In genomic region chr12:96044017-96044985, GRCh38 we compare ENCODE assay signal across 12 cellular contexts. TPM values are rescaled to one million over a fixed set of nuclear protein-coding genes. Genes with fewer than 3 reads are reported as not detected.
DNase-seq lines count a peak whose midpoint lies in the region; ATAC-seq and TF ChIP-seq lines count a peak whose summit lies in the region.
"Had no signal": no experiment of that assay in that cellular context is flagged by ENCODE, and none has a peak within 500 bp of the region (broad histone marks: within the 10 kb centered on the region; RNA-seq: fewer than 3 reads in every experiment).

No MANE protein-coding gene starts in this region.

- H2AFZ ChIP-seq in smooth muscle cell (ENCODE audit: low read depth) = no peak overlapping the region
- H2AFZ ChIP-seq: parathyroid adenoma had no signal

- H3K79me2 ChIP-seq in smooth muscle cell (ENCODE audit: low read depth) = no peaks in the 10 kb centered on the region
- H3K79me2 ChIP-seq: parathyroid adenoma had no signal

- H3K4me2 ChIP-seq in smooth muscle cell = peak overlapping the region; percentile 35

- H3F3A ChIP-seq in smooth muscle cell (ENCODE audit: low read depth) = no peaks in the 10 kb centered on the region

- no peak for ATAC-seq in HG02642 (IDR thresholded peaks at IDR 0.05; ENCODE audit: poor library complexity, unreplicated experiment)
- ATAC-seq in HG03175 (IDR thresholded peaks at IDR 0.05; ENCODE audit: unreplicated experiment) = no peak
- ATAC-seq in HG03571 (IDR thresholded peaks at IDR 0.05; ENCODE audit: unreplicated experiment) = no peak

- WGBS in smooth muscle cell (ENCODE audit: low lambda C conversion rate) = 73% methylated on average over 10 of the region's 10 CpGs

- H3K36me3 ChIP-seq in smooth muscle cell (ENCODE audit: low read depth) = no peaks in the 10 kb centered on the region

- H3K9ac ChIP-seq in smooth muscle cell (ENCODE audit: low read depth) = no peak overlapping the region
- H3K9ac ChIP-seq: parathyroid adenoma had no signal

- H3K27ac ChIP-seq in smooth muscle cell (ENCODE audit: low read depth) = no peak overlapping the region
- H3K27ac ChIP-seq: parathyroid adenoma had no signal

- no peaks in the 10 kb centered on the region for H3K9me3 ChIP-seq in smooth muscle cell (replicated peaks; ENCODE audit: low read depth)

- H3K4me3 ChIP-seq in epithelial cell of esophagus (ENCODE audit: low read length) (no peak overlapping the region), smooth muscle cell (no peak overlapping the region)

- TF ChIP-seq CTCF in epithelial cell of esophagus (IDR thresholded peaks at IDR 0.05; ENCODE audit: insufficient read depth, low read depth, low read length, missing control alignments) (no peak), smooth muscle cell (IDR thresholded peaks at IDR 0.05; ENCODE audit: borderline replicate concordance, insufficient read depth, poor library complexity, severe bottlenecking) (no peak)

- DNase-seq in SIG-M5 treated with dmso at 0.1 percent for 504 hours (lab: John Stamatoyannopoulos, UW; ENCODE audit: unreplicated experiment) (peak; percentile 15), SIG-M5 (lab: John Stamatoyannopoulos, UW) (no peak), OCI-M1 (lab: John Stamatoyannopoulos, UW) (peak; percentile 26), epithelial cell of esophagus (ENCODE audit: low read depth) (peak; percentile 46), smooth muscle cell (lab: John Stamatoyannopoulos, UW; ENCODE audit: unreplicated experiment) (no peak)
- DNase-seq: 8988T; activated CD4-positive, CD25-positive, alpha-beta regulatory T cell treated with anti-CD3 and anti-CD28 coated beads, Interleukin-2, amount 50 U/mL, for 72 hours; NCI-H748 treated with DMSO at 0.1 percent for 48 hours had no signal

- H3K27me3 ChIP-seq in smooth muscle cell (ENCODE audit: low read depth) = no peaks in the 10 kb centered on the region

- no peaks in the 10 kb centered on the region for H3K4me1 ChIP-seq in smooth muscle cell (ENCODE audit: low read depth)

- no peaks in the 10 kb centered on the region for H4K20me1 ChIP-seq in smooth muscle cell (ENCODE audit: low read depth)

RNA-seq across cellular contexts. Expression of gene LTA4H, which starts 8.9 kb away (rescaled TPM):
- total RNA-seq in smooth muscle cell = 68.1 and 74.4 TPM in 2 replicates
- 32.4 and 33.9 TPM in 2 replicates for polyA plus RNA-seq in smooth muscle cell

RNA-seq across cellular contexts. Expression of gene HAL, which starts 48.2 kb away (rescaled TPM):
- total RNA-seq in smooth muscle cell = 0.31 and 0.81 TPM in 2 replicates
- polyA plus RNA-seq in smooth muscle cell = not detected in 2 replicates

Comparison
In these comparisons a context has a peak if more than half of its experiments do, and no peak if none do; other contexts are left out.
1. DNase-seq: peak in SIG-M5 treated with dmso at 0.1 percent for 504 hours (single experiment), OCI-M1 (single experiment) and epithelial cell of esophagus (single experiment); none in SIG-M5 (single experiment) and smooth muscle cell (single experiment).